In the genomic region with DNA sequence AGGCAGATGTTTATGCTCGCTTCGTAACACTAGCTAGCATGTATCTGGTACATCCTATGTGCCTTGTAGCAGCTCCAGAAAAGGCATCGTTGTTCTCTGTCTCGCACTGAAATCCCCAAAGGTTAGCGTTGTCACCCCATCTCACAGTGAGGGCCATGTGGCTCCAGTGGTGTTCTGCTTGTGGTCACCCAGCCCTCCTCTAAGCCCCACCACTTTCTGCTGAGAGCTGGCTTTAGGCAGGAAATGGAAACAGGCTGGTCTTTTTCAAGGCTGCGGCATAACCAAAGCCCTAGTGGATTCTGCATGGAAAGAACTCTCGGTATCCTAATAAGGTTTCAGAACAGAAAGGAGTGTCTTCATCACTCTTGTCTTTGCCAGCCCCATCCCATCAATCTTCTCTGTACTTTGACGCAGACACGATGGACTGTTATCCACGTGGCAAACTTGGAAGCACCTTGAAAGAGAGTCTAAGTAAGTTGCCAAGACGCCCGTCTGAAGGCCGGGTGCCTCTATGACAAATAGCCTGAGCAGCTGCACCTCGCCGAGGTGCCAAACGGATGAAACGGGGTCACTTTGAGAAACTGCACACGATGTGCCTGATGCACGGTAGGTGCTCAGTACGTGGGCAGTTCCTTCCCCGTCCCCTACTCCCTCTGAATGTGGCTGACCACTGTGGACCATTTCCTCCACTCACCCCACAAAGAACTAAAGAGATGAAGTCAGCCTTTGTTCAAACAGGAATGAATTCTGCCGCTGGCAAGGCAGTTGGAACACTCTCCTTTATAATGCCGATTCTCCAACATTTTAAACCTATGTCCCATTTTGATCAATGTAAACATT, we compare ENCODE assay signal across 9 cellular contexts. TPM values are rescaled to one million over a fixed set of nuclear protein-coding genes. Genes with fewer than 3 reads are reported as not detected.
DNase-seq lines count a peak whose midpoint lies in the region; ATAC-seq and TF ChIP-seq lines count a peak whose summit lies in the region.
"Had no signal": no experiment of that assay in that cellular context is flagged by ENCODE, and none has a peak within 500 bp of the region (broad histone marks: within the 10 kb centered on the region; RNA-seq: fewer than 3 reads in every experiment).

No MANE protein-coding gene starts in this region.

- peaks cover 77% of the 10 kb centered on the region for H3K4me1 Mint-ChIP-seq in chondrocyte (ENCODE audit: low read depth)

- no peak for TF ChIP-seq CTCF in chondrocyte (IDR thresholded peaks at IDR 0.05)
- no peak for TF ChIP-seq CTCF in omental fat pad (IDR thresholded peaks at IDR 0.05)

- no peaks in the 10 kb centered on the region for H3K27me3 Mint-ChIP-seq in chondrocyte (ENCODE audit: low read depth)
- H3K27me3 Mint-ChIP-seq: stimulated activated naive CD8-positive, alpha-beta T cell treated with anti-CD3 and anti-CD28 coated beads, Interleukin-15, Interleukin-2, amounts not matched to agents 100 ng/mL and 50 ng/mL, for 24 hours had no signal

- ATAC-seq in GM18867 (IDR thresholded peaks at IDR 0.05; ENCODE audit: unreplicated experiment) = peak; percentile 29
- peak; percentile 29 for ATAC-seq in HG03342 (IDR thresholded peaks at IDR 0.05; ENCODE audit: unreplicated experiment)
- peak; percentile 65 for ATAC-seq in omental fat pad (ENCODE audit: low FRiP score)

- H3K27ac Mint-ChIP-seq in chondrocyte (ENCODE audit: unreplicated experiment) = peak overlapping the region; percentile 83
- H3K27ac Mint-ChIP-seq: stimulated activated naive CD8-positive, alpha-beta T cell treated with anti-CD3 and anti-CD28 coated beads, Interleukin-15, Interleukin-2, amounts not matched to agents 100 ng/mL and 50 ng/mL, for 24 hours had no signal

- DNase-seq in chondrocyte (ENCODE audit: low spot score) (no peak), omental fat pad (ENCODE audit: low spot score) (no peak), DMS153 (lab: John Stamatoyannopoulos, UW) (no peak), iPS-NIHi11 (ENCODE audit: low spot score) (no peak), NCI-H187 (lab: John Stamatoyannopoulos, UW) (no peak)
- no peak for DNase-seq in stimulated activated CD4-positive, alpha-beta T cell treated with anti-CD3 and anti-CD28 coated beads, Interleukin-1b, Interleukin-23, amount 100 ng/mL, for 48 hours

- H3K4me3 Mint-ChIP-seq in chondrocyte (ENCODE audit: unreplicated experiment) = no peak overlapping the region
- H3K4me3 Mint-ChIP-seq: stimulated activated naive CD8-positive, alpha-beta T cell treated with anti-CD3 and anti-CD28 coated beads, Interleukin-15, Interleukin-2, amounts not matched to agents 100 ng/mL and 50 ng/mL, for 24 hours had no signal

- H3K36me3 Mint-ChIP-seq in chondrocyte (ENCODE audit: low read depth) = no peaks in the 10 kb centered on the region

- H3K9me3 Mint-ChIP-seq in chondrocyte (ENCODE audit: low read depth) = no peaks in the 10 kb centered on the region
- H3K9me3 Mint-ChIP-seq: stimulated activated naive CD8-positive, alpha-beta T cell treated with anti-CD3 and anti-CD28 coated beads, Interleukin-15, Interleukin-2, amounts not matched to agents 100 ng/mL and 50 ng/mL, for 24 hours had no signal

RNA-seq across cellular contexts. Expression of a gene that starts 57.8 kb away (rescaled TPM):
- total RNA-seq in chondrocyte (138 to 191 TPM (median 184 TPM) in 3 replicates), omental fat pad (10 to 100 TPM; 47.8 to 74.4 (median 54.0) TPM)
